1 cellular context compared by ENCODE assay signal in the genomic region with DNA sequence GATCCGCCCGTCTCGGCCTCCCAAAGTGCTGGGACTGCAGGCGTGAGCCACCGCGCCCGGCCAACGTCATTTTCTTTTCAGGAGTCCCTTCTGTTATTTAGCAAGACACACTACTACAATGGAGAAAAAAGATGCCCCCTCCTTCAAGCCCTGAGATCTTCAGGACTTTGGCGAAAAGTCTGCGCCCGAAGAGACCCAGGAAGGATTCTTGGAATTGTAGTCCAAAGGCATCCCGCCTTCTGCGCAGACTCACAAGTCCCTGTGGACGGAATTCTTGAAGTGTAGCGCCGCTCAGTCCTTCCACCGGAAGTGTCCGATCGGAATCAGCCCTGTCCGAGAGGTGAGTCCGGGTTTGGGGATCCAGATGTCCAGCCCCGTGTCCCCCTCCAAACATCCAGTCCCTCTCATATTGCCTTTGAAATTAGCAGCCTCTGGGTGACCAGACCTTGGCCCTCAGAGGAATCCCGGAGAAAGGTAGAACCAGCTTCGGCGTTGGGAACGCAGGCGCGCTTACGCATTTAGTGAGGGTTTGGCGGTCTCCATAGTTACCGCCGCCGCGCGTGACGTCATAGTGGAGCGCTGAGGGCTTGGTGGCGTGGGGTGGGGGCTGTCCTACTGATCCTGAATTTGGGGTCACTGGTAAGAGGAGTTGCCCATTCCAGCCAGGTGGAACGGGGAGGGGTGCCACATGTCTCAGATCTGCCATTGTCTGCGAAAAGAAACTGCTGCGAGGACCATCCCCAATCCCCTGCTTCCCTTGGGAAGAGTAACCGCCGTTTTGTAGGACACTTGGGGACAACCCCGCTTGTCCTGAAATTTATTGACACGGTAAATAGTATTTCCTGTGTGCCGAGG.
A peak's percentile ranks its signal among the peaks of the same experiment; 100 is the strongest.
TF ChIP-seq lines count a peak whose summit lies in the region.

No MANE protein-coding gene starts in this region.

TF ChIP-seq in H1, 55 proteins besides CTCF, POLR2A, EP300 and RAD21 (continues in another document):
- peak; percentile 33; the same call in 1 of the 2 replicates for TF ChIP-seq SP4 (IDR thresholded peaks at IDR 0.05; ENCODE audit: low read length)
- TF ChIP-seq RXRA (IDR thresholded peaks at IDR 0.05; ENCODE audit: insufficient read depth, low read depth, low read length): no peak
- TF ChIP-seq, protein P1, sequence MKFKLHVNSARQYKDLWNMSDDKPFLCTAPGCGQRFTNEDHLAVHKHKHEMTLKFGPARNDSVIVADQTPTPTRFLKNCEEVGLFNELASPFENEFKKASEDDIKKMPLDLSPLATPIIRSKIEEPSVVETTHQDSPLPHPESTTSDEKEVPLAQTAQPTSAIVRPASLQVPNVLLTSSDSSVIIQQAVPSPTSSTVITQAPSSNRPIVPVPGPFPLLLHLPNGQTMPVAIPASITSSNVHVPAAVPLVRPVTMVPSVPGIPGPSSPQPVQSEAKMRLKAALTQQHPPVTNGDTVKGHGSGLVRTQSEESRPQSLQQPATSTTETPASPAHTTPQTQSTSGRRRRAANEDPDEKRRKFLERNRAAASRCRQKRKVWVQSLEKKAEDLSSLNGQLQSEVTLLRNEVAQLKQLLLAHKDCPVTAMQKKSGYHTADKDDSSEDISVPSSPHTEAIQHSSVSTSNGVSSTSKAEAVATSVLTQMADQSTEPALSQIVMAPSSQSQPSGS (IDR thresholded peaks at IDR 0.05; ENCODE audit: low read length): peak; percentile 92
- no peak for TF ChIP-seq TEAD4 (IDR thresholded peaks at IDR 0.05; ENCODE audit: low read depth, low read length)
- TF ChIP-seq TAF1 (IDR thresholded peaks at IDR 0.05; ENCODE audit: low read depth, low read length): peak; percentile 46
- no peak for TF ChIP-seq FOSL1 (IDR thresholded peaks at IDR 0.05; ENCODE audit: insufficient read depth, low read depth, low read length)
- TF ChIP-seq YY1 (IDR thresholded peaks at IDR 0.05; ENCODE audit: low read depth, low read length): no peak; the same call in 1 of the 2 replicates
- TF ChIP-seq RFX5 (IDR thresholded peaks at IDR 0.05; ENCODE audit: borderline replicate concordance, low read depth, low read length): no peak
- no peak for TF ChIP-seq EZH2 (IDR thresholded peaks at IDR 0.05; ENCODE audit: low read depth, low read length, severe bottlenecking)
- no peak for TF ChIP-seq BACH1 (IDR thresholded peaks at IDR 0.05; ENCODE audit: low read length)
- peak; percentile 53 for TF ChIP-seq TAF7 (optimal IDR thresholded peaks at IDR 0.05; ENCODE audit: borderline replicate concordance, low read depth, low read length)
- TF ChIP-seq GABPA (IDR thresholded peaks at IDR 0.05; ENCODE audit: borderline replicate concordance, insufficient read depth, low read length): peak; percentile 100
- TF ChIP-seq SUZ12 (IDR thresholded peaks at IDR 0.05; ENCODE audit: low read length): no peak
- peak; percentile 73 for TF ChIP-seq SRF (IDR thresholded peaks at IDR 0.05; ENCODE audit: low read depth, low read length)
- no peak for TF ChIP-seq KDM4A (IDR thresholded peaks at IDR 0.05; ENCODE audit: low read depth, low read length, severe bottlenecking)
- TF ChIP-seq PHF8 (conservative IDR thresholded peaks at IDR 0.05; ENCODE audit: low read depth, low read length): peak; percentile 50; the same call in 1 of the 2 replicates
- TF ChIP-seq TCF12 (IDR thresholded peaks at IDR 0.05; ENCODE audit: low read depth, low read length): peak; percentile 58; the same call in 1 of the 2 replicates
- no peak for TF ChIP-seq USF2 (IDR thresholded peaks at IDR 0.05; ENCODE audit: low read length)
- peak; percentile 73 for TF ChIP-seq SP1 (IDR thresholded peaks at IDR 0.05; ENCODE audit: low read depth, low read length)
- TF ChIP-seq HDAC6 (IDR thresholded peaks at IDR 0.05; ENCODE audit: low read depth, low read length): no peak
- TF ChIP-seq, protein P2, sequence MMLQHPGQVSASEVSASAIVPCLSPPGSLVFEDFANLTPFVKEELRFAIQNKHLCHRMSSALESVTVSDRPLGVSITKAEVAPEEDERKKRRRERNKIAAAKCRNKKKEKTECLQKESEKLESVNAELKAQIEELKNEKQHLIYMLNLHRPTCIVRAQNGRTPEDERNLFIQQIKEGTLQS (IDR thresholded peaks at IDR 0.05; ENCODE audit: insufficient read depth, low read depth, low read length): peak; percentile 53; the same call in 1 of the 2 replicates
- no peak for TF ChIP-seq CBX8 (IDR thresholded peaks at IDR 0.05; ENCODE audit: borderline replicate concordance, low read depth, low read length)
- no peak for TF ChIP-seq BCL11A (IDR thresholded peaks at IDR 0.05; ENCODE audit: low read depth in 2 of 2, low read length in 2 of 2)
- TF ChIP-seq RNF2 (IDR thresholded peaks at IDR 0.05; ENCODE audit: borderline replicate concordance, low read depth, low read length, missing control alignments, poor library complexity, severe bottlenecking): no peak
- TF ChIP-seq MAFK (IDR thresholded peaks at IDR 0.05; ENCODE audit: low read depth, low read length): no peak
- peak; percentile 88 for TF ChIP-seq SAP30 (IDR thresholded peaks at IDR 0.05; ENCODE audit: insufficient read depth, insufficient replicate concordance, low read length)
- TF ChIP-seq CTBP2 (IDR thresholded peaks at IDR 0.05; ENCODE audit: borderline replicate concordance, insufficient read depth, insufficient read length, low read length): no peak
- TF ChIP-seq BRCA1 (IDR thresholded peaks at IDR 0.05; ENCODE audit: low read depth, low read length): 0 out of 2 replicates have a peak, but pooled peaks have one; percentile 24
- peak; percentile 95 for TF ChIP-seq CREB1 (IDR thresholded peaks at IDR 0.05)
- no peak for TF ChIP-seq ZNF274 (IDR thresholded peaks at IDR 0.05; ENCODE audit: borderline replicate concordance, extremely low read depth, low read length)
- TF ChIP-seq EGR1 (IDR thresholded peaks at IDR 0.05; ENCODE audit: borderline replicate concordance, low read depth, low read length): peak; percentile 61; the same call in 1 of the 2 replicates
- TF ChIP-seq RBBP5 (IDR thresholded peaks at IDR 0.05; ENCODE audit: borderline replicate concordance, low read depth, low read length): peak; percentile 35; the same call in 1 of the 2 replicates
- TF ChIP-seq POU5F1 (IDR thresholded peaks at IDR 0.05; ENCODE audit: low read depth, low read length): no peak
- TF ChIP-seq CHD2 (IDR thresholded peaks at IDR 0.05; ENCODE audit: low read length): 0 out of 2 replicates have a peak, but pooled peaks have one; percentile 56
- TF ChIP-seq HDAC2 (IDR thresholded peaks at IDR 0.05; ENCODE audit: borderline replicate concordance in 1 of 2, low read depth in 2 of 2, low read length in 2 of 2): peak in 1 of 2 experiments; percentile 78; a peak in 2 of 4 replicates
- no peak for TF ChIP-seq CEBPB (IDR thresholded peaks at IDR 0.05; ENCODE audit: low read depth, low read length)
- TF ChIP-seq SIX5 (IDR thresholded peaks at IDR 0.05; ENCODE audit: low read depth, low read length): peak; percentile 91
- TF ChIP-seq GTF2F1 (IDR thresholded peaks at IDR 0.05; ENCODE audit: borderline replicate concordance, low read depth, low read length): no peak
- peak; percentile 84 for TF ChIP-seq JUND (IDR thresholded peaks at IDR 0.05; ENCODE audit: low read length)
- no peak for TF ChIP-seq NANOG (IDR thresholded peaks at IDR 0.05; ENCODE audit: insufficient read depth, low read depth, low read length, poor library complexity, severe bottlenecking)
- no peak for TF ChIP-seq SIRT6 (IDR thresholded peaks at IDR 0.05; ENCODE audit: low read length)
- peak; percentile 89 for TF ChIP-seq ASH2L (IDR thresholded peaks at IDR 0.05; ENCODE audit: low read length)
- no peak for TF ChIP-seq NRF1 (IDR thresholded peaks at IDR 0.05; ENCODE audit: low read depth, low read length)
- no peak for TF ChIP-seq CBX5 (IDR thresholded peaks at IDR 0.05; ENCODE audit: low read depth, low read length)
- no peak for TF ChIP-seq CHD7 (IDR thresholded peaks at IDR 0.05; ENCODE audit: insufficient replicate concordance, low read length)
- peak; percentile 70 for TF ChIP-seq POLR2AphosphoS5 (IDR thresholded peaks at IDR 0.05; ENCODE audit: low read depth, low read length)
- TF ChIP-seq JUN (IDR thresholded peaks at IDR 0.05; ENCODE audit: low read depth, low read length): no peak
- TF ChIP-seq KDM5A (IDR thresholded peaks at IDR 0.05; ENCODE audit: low read length): peak; percentile 97
- no peak for TF ChIP-seq KDM1A (IDR thresholded peaks at IDR 0.05; ENCODE audit: borderline replicate concordance, low read length)
- TF ChIP-seq TBP (IDR thresholded peaks at IDR 0.05; ENCODE audit: low read depth, low read length): peak; percentile 62
- TF ChIP-seq CHD1 (IDR thresholded peaks at IDR 0.05; ENCODE audit: low read depth, low read length): no peak
- no peak for TF ChIP-seq SP2 (IDR thresholded peaks at IDR 0.05; ENCODE audit: low read length)
- no peak for TF ChIP-seq E2F6 (IDR thresholded peaks at IDR 0.05)
- TF ChIP-seq, protein P3, sequence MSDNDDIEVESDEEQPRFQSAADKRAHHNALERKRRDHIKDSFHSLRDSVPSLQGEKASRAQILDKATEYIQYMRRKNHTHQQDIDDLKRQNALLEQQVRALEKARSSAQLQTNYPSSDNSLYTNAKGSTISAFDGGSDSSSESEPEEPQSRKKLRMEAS (IDR thresholded peaks at IDR 0.05): peak; percentile 36; the same call in 1 of the 2 replicates
